1 cellular context compared by ENCODE assay signal in the genomic region with DNA sequence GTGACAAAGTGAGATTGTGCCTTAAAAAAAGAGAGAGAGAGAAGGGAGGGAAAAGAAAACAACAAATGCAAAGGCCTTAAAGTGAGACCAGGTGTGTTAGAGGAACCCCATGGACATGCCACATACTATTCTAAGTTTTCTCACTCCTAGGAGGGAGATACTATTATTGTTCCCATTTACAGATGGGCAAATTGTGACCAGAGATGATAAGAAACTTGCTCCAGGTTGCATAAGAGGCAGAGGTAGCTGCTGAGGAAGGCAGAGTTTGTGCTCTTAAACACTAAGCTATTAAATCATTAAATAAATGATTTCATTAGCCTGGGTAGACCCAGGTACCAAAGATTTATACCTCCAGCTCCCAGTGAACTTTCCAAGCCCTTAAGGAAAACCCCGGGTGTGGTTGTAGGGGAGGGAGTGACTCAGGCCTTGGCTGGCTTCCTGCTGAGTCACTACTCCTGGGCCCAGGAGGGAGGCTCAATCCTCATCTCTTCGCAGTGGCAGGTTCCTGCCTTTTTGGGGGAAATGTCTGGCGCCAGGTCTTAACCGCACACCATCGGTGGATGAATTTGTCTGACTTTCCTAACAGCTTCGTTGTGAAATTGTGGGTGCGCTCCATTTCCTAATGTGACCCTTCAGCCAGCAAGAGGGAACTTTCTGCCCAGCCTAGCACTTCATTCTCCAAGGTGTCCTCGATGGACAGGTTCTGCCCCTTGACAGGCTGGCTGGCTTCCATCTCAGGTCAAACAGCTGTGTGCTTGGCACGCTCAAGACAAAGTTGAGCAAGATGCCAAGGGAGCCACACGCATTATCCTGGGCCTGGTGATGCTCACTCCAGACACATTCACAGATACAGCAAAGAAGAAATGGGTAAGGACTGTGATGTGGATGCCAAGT.
A peak's percentile ranks its signal among the peaks of the same experiment; 100 is the strongest.
TF ChIP-seq lines count a peak whose summit lies in the region.

No MANE protein-coding gene starts in this region.

TF ChIP-seq in HCT116, 20 proteins besides CTCF, POLR2A, EP300 and RAD21 (continued from another document):
- TF ChIP-seq MAX (IDR thresholded peaks at IDR 0.05) (peak; percentile 73), TCF7L2 (IDR thresholded peaks at IDR 0.05; ENCODE audit: borderline replicate concordance, extremely low read depth, insufficient read depth, insufficient read length) (no peak), SIN3A (IDR thresholded peaks at IDR 0.05; ENCODE audit: low read depth) (0 out of 2 replicates have a peak, but pooled peaks have one; percentile 65), ZNF274 (IDR thresholded peaks at IDR 0.05; ENCODE audit: low read depth, low read length) (no peak), SP1 (IDR thresholded peaks at IDR 0.05; ENCODE audit: low read depth) (peak; percentile 89), EZH2 (IDR thresholded peaks at IDR 0.05) (no peak)
- TF ChIP-seq, protein P1, sequence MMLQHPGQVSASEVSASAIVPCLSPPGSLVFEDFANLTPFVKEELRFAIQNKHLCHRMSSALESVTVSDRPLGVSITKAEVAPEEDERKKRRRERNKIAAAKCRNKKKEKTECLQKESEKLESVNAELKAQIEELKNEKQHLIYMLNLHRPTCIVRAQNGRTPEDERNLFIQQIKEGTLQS (IDR thresholded peaks at IDR 0.05), result no peak
